In genomic region chr20:36745234-36745926, GRCh38 we compare ENCODE assay signal across 8 cellular contexts. TPM values are rescaled to one million over a fixed set of nuclear protein-coding genes. Genes with fewer than 3 reads are reported as not detected.
A peak's percentile ranks its signal among the peaks of the same experiment; 100 is the strongest.
DNase-seq lines count a peak whose midpoint lies in the region; ATAC-seq, FAIRE-seq and TF ChIP-seq lines count a peak whose summit lies in the region.

No MANE protein-coding gene starts in this region.

- peak overlapping the region; percentile 84 for H3K4me3 ChIP-seq in CD8-positive, alpha-beta memory T cell (ENCODE audit: low read length)
- H3K4me3 ChIP-seq in right atrium auricular region (peak overlapping the region; percentile 79 to 96), sigmoid colon (peak overlapping the region; percentile 83 to 99 (median 94))

- no peaks in the 10 kb centered on the region for H3K9me3 ChIP-seq in CD8-positive, alpha-beta memory T cell (ENCODE audit: low read length)
- H3K9me3 ChIP-seq in right atrium auricular region: no peaks in the 10 kb centered on the region
- no peaks in the 10 kb centered on the region for H3K9me3 ChIP-seq in sigmoid colon

- TF ChIP-seq EP300 in sigmoid colon (IDR thresholded peaks at IDR 0.05): no peak

- POLR2A ChIA-PET in CD8-positive, alpha-beta memory T cell (lab: Charles Lee): interaction anchor here (0.9 to 1.4 kb wide), 4 partner anchors 10 to 101 kb away, joined by 3 to 7 read pairs (median 4); no protein-coding TSS in a partner anchor

- ATAC-seq in GM19328 (IDR thresholded peaks at IDR 0.05; ENCODE audit: unreplicated experiment): peak; percentile 32
- peak; percentile 57 for ATAC-seq in activated T-helper 17 cell treated with anti-CD3 and anti-CD28 coated beads, Interleukin-2, amount 50 U/mL, for 72 hours (replicated peaks)

- no peak for FAIRE-seq in HTR-8/SVneo (lab: Jason Lieb, UNC)

- intact Hi-C loops in sigmoid colon (cut with DNase I): loop anchor here (5.0 to 10.0 kb wide), 2 partner anchors 117 to 281 kb away; a partner anchor contains a TSS

- peak overlapping the region; percentile 15 to 87 (median 78) for H3K27ac Mint-ChIP-seq in CD8-positive, alpha-beta memory T cell
- H3K27ac Mint-ChIP-seq in activated T-helper 17 cell treated with anti-CD3 and anti-CD28 coated beads, Interleukin-2, amount 50 U/mL, for 72 hours: peak overlapping the region; percentile 88

- WGBS in sigmoid colon, 2 donors: 2 to 7% methylated on average over 44 of the region's 44 CpGs

- H3K36me3 Mint-ChIP-seq in CD8-positive, alpha-beta memory T cell: peaks cover 0 to 5% (median 0%) of the 10 kb centered on the region in 3 donors
- no peaks in the 10 kb centered on the region for H3K36me3 Mint-ChIP-seq in activated T-helper 17 cell treated with anti-CD3 and anti-CD28 coated beads, Interleukin-2, amount 50 U/mL, for 72 hours (ENCODE audit: low read depth)

- H3K4me1 Mint-ChIP-seq in CD8-positive, alpha-beta memory T cell: peaks cover 18 to 43% (median 35%) of the 10 kb centered on the region in 3 donors
- peaks cover 5% of the 10 kb centered on the region for H3K4me1 Mint-ChIP-seq in activated T-helper 17 cell treated with anti-CD3 and anti-CD28 coated beads, Interleukin-2, amount 50 U/mL, for 72 hours

- TF ChIP-seq POLR2A in sigmoid colon (IDR thresholded peaks at IDR 0.05): no peak

- peak overlapping the region; percentile 31 for H3K27ac ChIP-seq in CD8-positive, alpha-beta memory T cell (ENCODE audit: low read depth, low read length)
- H3K27ac ChIP-seq in right atrium auricular region: peak overlapping the region; percentile 90 to 94
- peak overlapping the region; percentile 63 to 84 (median 83) for H3K27ac ChIP-seq in sigmoid colon

- no peaks in the 10 kb centered on the region for H3K36me3 ChIP-seq in CD8-positive, alpha-beta memory T cell (ENCODE audit: insufficient read depth, low read length)
- H3K36me3 ChIP-seq in right atrium auricular region: no peaks in the 10 kb centered on the region
- no peaks in the 10 kb centered on the region for H3K36me3 ChIP-seq in sigmoid colon

- H3K27me3 ChIP-seq in CD8-positive, alpha-beta memory T cell (ENCODE audit: insufficient read depth, low read length, poor library complexity, severe bottlenecking): no peaks in the 10 kb centered on the region
- H3K27me3 ChIP-seq in right atrium auricular region (no peaks in the 10 kb centered on the region), sigmoid colon (no peaks in the 10 kb centered on the region)

- no peaks in the 10 kb centered on the region for H3K27me3 Mint-ChIP-seq in CD8-positive, alpha-beta memory T cell
- H3K27me3 Mint-ChIP-seq in activated T-helper 17 cell treated with anti-CD3 and anti-CD28 coated beads, Interleukin-2, amount 50 U/mL, for 72 hours: no peaks in the 10 kb centered on the region

- H3K4me1 ChIP-seq in CD8-positive, alpha-beta memory T cell (ENCODE audit: insufficient read depth, low read length): peaks cover 20% of the 10 kb centered on the region
- H3K4me1 ChIP-seq in right atrium auricular region (peaks cover 0 to 53% of the 10 kb centered on the region in 2 donors), sigmoid colon (peaks cover 0 to 27% (median 21%) of the 10 kb centered on the region in 4 donors)

- no peak for TF ChIP-seq CTCF in right atrium auricular region (IDR thresholded peaks at IDR 0.05)
- TF ChIP-seq CTCF in sigmoid colon (IDR thresholded peaks at IDR 0.05): no peak

- CTCF ChIA-PET in CD8-positive, alpha-beta memory T cell (lab: Charles Lee): interaction anchor here (0.5 to 2.2 kb wide), 9 partner anchors 10 to 140 kb away, joined by 3 to 15 read pairs (median 3); partner anchors contain the start of genes DSN1 and RAB5IF

- DNase-seq in CD8-positive, alpha-beta memory T cell: peak in 1 of 5 donors; percentile 13
- DNase-seq in HTR-8/SVneo (ENCODE audit: insufficient read length, low spot score): peak; percentile 63
- DNase-seq in right atrium auricular region (ENCODE audit: low spot score): no peak
- DNase-seq in sigmoid colon: peak; percentile 68
- no peak for DNase-seq in NOMO-1 (lab: John Stamatoyannopoulos, UW; ENCODE audit: unreplicated experiment in 2 of 2)
- DNase-seq in cortex of kidney (lab: John Stamatoyannopoulos, UW): no peak

- H3K9me3 Mint-ChIP-seq in CD8-positive, alpha-beta memory T cell: no peaks in the 10 kb centered on the region
- no peaks in the 10 kb centered on the region for H3K9me3 Mint-ChIP-seq in activated T-helper 17 cell treated with anti-CD3 and anti-CD28 coated beads, Interleukin-2, amount 50 U/mL, for 72 hours

- peak overlapping the region; percentile 82 to 93 (median 88) for H3K4me3 Mint-ChIP-seq in CD8-positive, alpha-beta memory T cell
- H3K4me3 Mint-ChIP-seq in activated T-helper 17 cell treated with anti-CD3 and anti-CD28 coated beads, Interleukin-2, amount 50 U/mL, for 72 hours: peak overlapping the region; percentile 91

RNA-seq across cellular contexts. Expression of gene NDRG3, which starts 0.5 kb away (rescaled TPM):
- 10 to 100 TPM; 19.9 to 20.3 TPM for total RNA-seq in CD8-positive, alpha-beta memory T cell
- polyA plus RNA-seq in CD8-positive, alpha-beta memory T cell: 49.8 TPM
- 10 to 100 TPM; 30.5 to 30.7 TPM for total RNA-seq in activated T-helper 17 cell treated with anti-CD3 and anti-CD28 coated beads, Interleukin-2, amount 50 U/mL, for 72 hours
- total RNA-seq in right atrium auricular region (10 to 100 TPM; 19.7 to 33.9 TPM), sigmoid colon (10 to 100 TPM; 28.5 to 38.9 (median 31.5) TPM)
- polyA plus RNA-seq in sigmoid colon: 10 to 100 TPM; 21.6 to 32.1 (median 25.9) TPM

RNA-seq across cellular contexts. Expression of gene DSN1, which starts 28.2 kb away (rescaled TPM):
- total RNA-seq in CD8-positive, alpha-beta memory T cell: 10 to 100 TPM; 23.1 to 24.7 TPM
- 6.7 TPM for polyA plus RNA-seq in CD8-positive, alpha-beta memory T cell
- total RNA-seq in activated T-helper 17 cell treated with anti-CD3 and anti-CD28 coated beads, Interleukin-2, amount 50 U/mL, for 72 hours: 10 to 100 TPM; 31.8 to 34.8 TPM
- 1 to 10 TPM; 3.1 to 6.3 TPM for total RNA-seq in right atrium auricular region
- 1 to 10 TPM; 4.4 to 6.4 (median 5.5) TPM for total RNA-seq in sigmoid colon
- polyA plus RNA-seq in sigmoid colon: 10 to 100 TPM in 2 of 3 donors, 1 to 10 TPM in 1; 7.8 to 11.7 (median 11.6) TPM

Comparison
In these comparisons a context has a peak if more than half of its experiments do, and no peak if none do; other contexts are left out.
1. DNase-seq: peak in HTR-8/SVneo (single experiment) and sigmoid colon (single experiment); none in right atrium auricular region (single experiment), NOMO-1 (0 of 2) and cortex of kidney (single experiment).
2. H3K27ac ChIP-seq: peak in every context shown above with its lines; median percentile 92 in right atrium auricular region; 83 in sigmoid colon; 31 in CD8-positive, alpha-beta memory T cell.
3. Peak in every context shown above with its lines, with median percentiles within 50 percentile points of each other: H3K4me3 ChIP-seq.